Comparison of ENCODE assay signal across 1 cellular context in the genomic region with DNA sequence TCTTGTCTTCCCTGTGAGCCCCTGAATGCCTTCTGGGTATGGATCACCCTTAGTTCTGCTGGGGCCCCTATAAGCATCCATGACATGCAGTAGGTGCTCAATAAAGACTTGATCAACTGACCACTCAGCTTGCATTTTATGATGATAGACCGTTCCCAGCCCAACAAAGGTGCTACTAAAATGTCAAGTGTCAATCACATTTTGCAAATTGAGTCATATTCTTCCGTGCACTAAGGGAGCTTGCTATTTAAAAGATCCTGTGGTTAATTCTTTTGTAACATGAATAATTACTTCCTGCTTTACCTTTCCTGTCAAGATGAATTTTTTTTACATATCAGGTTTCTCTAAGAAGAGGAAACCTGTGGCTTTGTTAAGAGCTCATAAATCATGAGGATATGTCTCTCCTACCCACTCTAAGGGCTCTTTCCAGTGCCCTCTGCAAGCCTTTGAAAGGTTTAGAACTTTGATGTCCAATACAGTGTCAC.
A peak's percentile ranks its signal among the peaks of the same experiment; 100 is the strongest.
TF ChIP-seq lines count a peak whose summit lies in the region.

No MANE protein-coding gene starts in this region.

TF ChIP-seq in HCT116, 20 proteins besides CTCF, POLR2A, EP300 and RAD21 (continued from another document):
- TF ChIP-seq ZBTB33 (IDR thresholded peaks at IDR 0.05; ENCODE audit: extremely low read depth, insufficient replicate concordance, low read length) (no peak), SP1 (IDR thresholded peaks at IDR 0.05; ENCODE audit: low read depth) (peak; percentile 71), JUND (IDR thresholded peaks at IDR 0.05) (peak; percentile 79), TCF7L2 (IDR thresholded peaks at IDR 0.05; ENCODE audit: borderline replicate concordance, extremely low read depth, insufficient read depth, insufficient read length) (peak; percentile 83)
